ENCODE assay signal across 10 cellular contexts in genomic region chr22:40182231-40182835, GRCh38. TPM values are rescaled to one million over a fixed set of nuclear protein-coding genes. Genes with fewer than 3 reads are reported as not detected.
DNase-seq lines count a peak whose midpoint lies in the region; ATAC-seq, FAIRE-seq and TF ChIP-seq lines count a peak whose summit lies in the region.
"Had no signal": no experiment of that assay in that cellular context is flagged by ENCODE, and none has a peak within 500 bp of the region (broad histone marks: within the 10 kb centered on the region; RNA-seq: fewer than 3 reads in every experiment).

No MANE protein-coding gene starts in this region.

- no TSS peak for BruUV-seq in K562 (replicated peaks; lab: Mats Ljungman, UMichigan)

- peaks cover 3% of the 10 kb centered on the region; the same call in 1 of the 3 replicates for H3K36me3 ChIP-seq in K562 (ENCODE audit: control insufficient read depth, insufficient read depth, low read length)
- H3K36me3 ChIP-seq: adrenal gland had no signal

- FAIRE-seq in K562 (lab: Jason Lieb, UNC): no peak

- CTCF ChIA-PET in K562 (lab: Yijun Ruan, JAX; ENCODE audit: low intra/inter-chr PET ratio): no interaction called here

- 0 out of 2 replicates have a peak, but pooled peaks cover 13% of the 10 kb centered on the region for H4K20me1 ChIP-seq in K562 (replicated peaks; ENCODE audit: control insufficient read depth, insufficient read depth, low read length)

- H3K4me1 Mint-ChIP-seq in stimulated activated naive CD8-positive, alpha-beta T cell treated with anti-CD3 and anti-CD28 coated beads, Interleukin-15, Interleukin-2, amounts not matched to agents 100 ng/mL and 50 ng/mL, for 24 hours (ENCODE audit: low read depth): peaks cover 72% of the 10 kb centered on the region
- H3K4me1 Mint-ChIP-seq in mesothelial cell of epicardium: peaks cover 53% of the 10 kb centered on the region

- peaks cover 11 to 43% of the 10 kb centered on the region in 2 experiments; a peak in 4 of 5 replicates for H3K4me1 ChIP-seq in K562 (replicated peaks in 1 of 2; ENCODE audit: control insufficient read depth in 2 of 2, insufficient read depth in 2 of 2, low read length in 2 of 2)

- intact Hi-C loops in K562 (cut with micrococcal nuclease): no loop called here

- no peak for TF ChIP-seq CTCF in K562 (IDR thresholded peaks at IDR 0.05 in 2 of 3, conservative IDR thresholded peaks at IDR 0.05 in 1 of 3; ENCODE audit: insufficient read depth in 2 of 3, low read depth in 1 of 3, low read length in 3 of 3)
- no peak for TF ChIP-seq CTCF in mesothelial cell of epicardium (IDR thresholded peaks at IDR 0.05; ENCODE audit: unreplicated experiment)

- POLR2A ChIA-PET in K562 (lab: Yijun Ruan, JAX): interaction anchor here (1.0 kb wide), 1 partner anchor 153 kb away, joined by 4 read pairs; no protein-coding TSS in a partner anchor

- WGBS in K562 (ENCODE audit: insufficient coverage, low coverage, missing lambda C conversion rate): 21% methylated on average over 3 of the region's 4 CpGs

- no peak for DNase-seq in stimulated activated naive CD8-positive, alpha-beta T cell treated with anti-CD3 and anti-CD28 coated beads, Interleukin-15, Interleukin-2, amounts not matched to agents 100 U/mL and 50 U/mL, for 24 hours
- DNase-seq in K562 (ENCODE audit: extremely low read depth in 1 of 4, low spot score in 3 of 4) (no peak), mesothelial cell of epicardium (ENCODE audit: low spot score in 2 of 2, unreplicated experiment in 2 of 2) (no peak), NCI-H1105 treated with DMSO at 0.1 percent for 48 hours (lab: John Stamatoyannopoulos, UW) (no peak), GOT3 (lab: John Stamatoyannopoulos, UW) (no peak)
- DNase-seq: NCI-H1105 had no signal

- in situ Hi-C loops in K562 (cut with MboI): loop anchor here (10.0 kb wide), 2 partner anchors 138 to 648 kb away; partner anchors contain the start of gene RPS19BP1

- H3K4me3 Mint-ChIP-seq in stimulated activated naive CD8-positive, alpha-beta T cell treated with anti-CD3 and anti-CD28 coated beads, Interleukin-15, Interleukin-2, amounts not matched to agents 100 ng/mL and 50 ng/mL, for 24 hours: peak overlapping the region; percentile 53
- H3K4me3 Mint-ChIP-seq in mesothelial cell of epicardium: no peak overlapping the region

- H3K9ac ChIP-seq in K562 (ENCODE audit: insufficient read depth in 1 of 2, low read depth in 2 of 2, low read length in 2 of 2): peak overlapping the region in 1 of 2 experiments; percentile 55; a peak in 1 of 4 replicates

- H3K4me3 ChIP-seq in K562: no peak overlapping the region
- H3K4me3 ChIP-seq: adrenal gland had no signal

- TF ChIP-seq RAD21 in K562 (CRISPR knock-in tag; conservative IDR thresholded peaks at IDR 0.05 in 1 of 2, IDR thresholded peaks at IDR 0.05 in 1 of 2): no peak

- ATAC-seq in stimulated activated naive CD8-positive, alpha-beta T cell treated with anti-CD3 and anti-CD28 coated beads, Interleukin-15, Interleukin-2, amounts not matched to agents 100 U/mL and 50 U/mL, for 24 hours: no peak
- ATAC-seq in K562: no peak
- no peak for ATAC-seq in HG02885 (IDR thresholded peaks at IDR 0.05; ENCODE audit: poor library complexity, unreplicated experiment)
- ATAC-seq in GM19351 (IDR thresholded peaks at IDR 0.05; ENCODE audit: unreplicated experiment): no peak

- H3K9me3 ChIP-seq in K562 (replicated peaks; ENCODE audit: control insufficient read depth, insufficient read depth, low read depth, low read length): no peaks in the 10 kb centered on the region
- H3K9me3 ChIP-seq: adrenal gland had no signal

- peak overlapping the region; percentile 50 for H3K27ac Mint-ChIP-seq in stimulated activated naive CD8-positive, alpha-beta T cell treated with anti-CD3 and anti-CD28 coated beads, Interleukin-15, Interleukin-2, amounts not matched to agents 100 ng/mL and 50 ng/mL, for 24 hours
- peak overlapping the region; percentile 97 for H3K27ac Mint-ChIP-seq in mesothelial cell of epicardium

- TF ChIP-seq EP300 in K562 (IDR thresholded peaks at IDR 0.05; ENCODE audit: low read length): no peak

- no peaks in the 10 kb centered on the region for H3K9me1 ChIP-seq in K562 (ENCODE audit: control insufficient read depth, insufficient read depth, low read length)

- peak overlapping the region; percentile 84 for H3K4me2 ChIP-seq in K562 (ENCODE audit: insufficient read depth, low read length)

- H3K27ac ChIP-seq in K562 (ENCODE audit: extremely low read depth, low read depth, low read length): peak overlapping the region; percentile 74; the same call in 1 of the 3 replicates

- H3K79me2 ChIP-seq in K562 (ENCODE audit: control insufficient read depth, insufficient read depth, low read length): peaks cover 100% of the 10 kb centered on the region

- no peaks in the 10 kb centered on the region for H3K27me3 ChIP-seq in K562 (ENCODE audit: control insufficient read depth in 2 of 2, insufficient read depth in 2 of 2, low read length in 2 of 2)
- H3K27me3 ChIP-seq: adrenal gland had no signal

- no peaks in the 10 kb centered on the region for H3K27me3 Mint-ChIP-seq in stimulated activated naive CD8-positive, alpha-beta T cell treated with anti-CD3 and anti-CD28 coated beads, Interleukin-15, Interleukin-2, amounts not matched to agents 100 ng/mL and 50 ng/mL, for 24 hours
- no peaks in the 10 kb centered on the region for H3K27me3 Mint-ChIP-seq in mesothelial cell of epicardium (ENCODE audit: low read depth)

- TF ChIP-seq POLR2A in K562 (conservative IDR thresholded peaks at IDR 0.05): no peak

- H3K36me3 Mint-ChIP-seq in stimulated activated naive CD8-positive, alpha-beta T cell treated with anti-CD3 and anti-CD28 coated beads, Interleukin-15, Interleukin-2, amounts not matched to agents 100 ng/mL and 50 ng/mL, for 24 hours (ENCODE audit: low read depth): peaks cover 6% of the 10 kb centered on the region
- H3K36me3 Mint-ChIP-seq in mesothelial cell of epicardium: peaks cover 9% of the 10 kb centered on the region

- H3K9me3 Mint-ChIP-seq in stimulated activated naive CD8-positive, alpha-beta T cell treated with anti-CD3 and anti-CD28 coated beads, Interleukin-15, Interleukin-2, amounts not matched to agents 100 ng/mL and 50 ng/mL, for 24 hours: no peaks in the 10 kb centered on the region
- H3K9me3 Mint-ChIP-seq in mesothelial cell of epicardium: peaks cover 5% of the 10 kb centered on the region

- H2AFZ ChIP-seq in K562 (ENCODE audit: low read depth, low read length): no peak overlapping the region

TF ChIP-seq in K562, 482 proteins besides CTCF, POLR2A, EP300 and RAD21 (continues in another document):
- TF ChIP-seq BRF2 (IDR thresholded peaks at IDR 0.05; ENCODE audit: borderline replicate concordance, insufficient read depth, insufficient read length) (no peak), PHB (CRISPR knock-in tag; IDR thresholded peaks at IDR 0.05) (no peak), FIP1L1 (IDR thresholded peaks at IDR 0.05; ENCODE audit: low read depth, low read length, poor library complexity, severe bottlenecking) (no peak)

RNA-seq across cellular contexts. Expression of gene TNRC6B, which starts 4.6 kb away (rescaled TPM):
- total RNA-seq in K562 (2011; cell fraction: chromatin; rRNA removed; ENCODE audit: low replicate concordance): 39.3 and 85.7 TPM in 2 replicates
- 26.1 and 28.3 TPM in 2 replicates for total RNA-seq in K562 (2011; cell fraction: nucleolus; rRNA removed)
- 39.1 and 62.4 TPM in 2 replicates for total RNA-seq in K562 (2011; cell fraction: nucleoplasm; rRNA removed)
- total RNA-seq in K562 (2014; rRNA removed): 7.4 and 11.0 TPM in 2 replicates
- 10.8 and 13.7 TPM in 2 replicates for total RNA-seq in K562 (2014; rRNA removed; fragmentation: Illumina TruSeq; extraction: Trizol)
- 10.3 and 11.5 TPM in 2 replicates for total RNA-seq in K562 (2015; rRNA removed; fragmentation: Illumina TruSeq; extraction: Trizol)
- 17.6 and 18.8 TPM in 2 replicates for total RNA-seq in K562 (2021)
- 5.8 and 7.4 TPM in 2 replicates for polyA plus RNA-seq in K562 (2011; rRNA removed)
- polyA plus RNA-seq in K562 (2011; cell fraction: cytosol; rRNA removed): 6.8 and 7.2 TPM in 2 replicates
- 10.6 and 12.9 TPM in 2 replicates for polyA plus RNA-seq in K562 (2011; cell fraction: nucleus; rRNA removed)
- 3.8 and 6.0 TPM in 2 replicates for polyA plus RNA-seq in K562 (2012)
- 5.3 and 5.8 TPM in 2 replicates for polyA plus RNA-seq in K562 (2014; fragmentation: Illumina TruSeq; extraction: Trizol)
- polyA plus RNA-seq in K562 (2014; fragmentation: Nextera tagmentation; extraction: Ambion mirVana): 10 to 100 TPM in 1 of 2 experiments, under 1 TPM in 1; 0.96 to 14.7 TPM
- 6.9 and 7.3 TPM in 2 replicates for polyA plus RNA-seq in K562 (2014; rRNA removed)
- 20.1 and 24.7 TPM in 2 replicates for polyA minus RNA-seq in K562 (2011; rRNA and poly(A)+ RNA removed)
- 9.8 and 11.2 TPM in 2 replicates for polyA minus RNA-seq in K562 (2011; cell fraction: cytosol; rRNA and poly(A)+ RNA removed)
- 13.3 and 30.9 TPM in 2 replicates for polyA minus RNA-seq in K562 (2011; cell fraction: nucleus; rRNA and poly(A)+ RNA removed)
- 71.5 to 80.1 TPM (median 75.7 TPM) in 3 replicates for total RNA-seq in mesothelial cell of epicardium
